11 cellular contexts compared by ENCODE assay signal in the genomic region with DNA sequence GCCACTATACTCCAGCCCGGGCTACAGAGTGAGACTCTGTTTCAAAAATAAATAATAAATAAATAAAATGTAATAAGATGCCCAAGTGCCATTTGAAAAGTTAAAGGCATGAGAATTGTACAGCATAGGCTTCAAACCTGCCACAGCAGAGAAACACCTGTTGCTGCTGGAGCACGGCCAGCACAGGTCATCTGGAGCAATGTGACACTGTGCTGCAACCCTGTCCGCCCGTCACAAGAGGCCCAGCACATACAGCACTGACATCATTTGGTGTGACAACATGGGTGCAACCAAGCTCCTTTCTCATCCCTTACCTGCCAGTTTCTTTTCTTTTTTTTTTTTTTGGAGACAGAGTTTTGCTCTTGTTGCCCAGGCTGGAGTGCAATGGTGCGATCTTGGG. TPM values are rescaled to one million over a fixed set of nuclear protein-coding genes. Genes with fewer than 3 reads are reported as not detected.
DNase-seq lines count a peak whose midpoint lies in the region; ATAC-seq and TF ChIP-seq lines count a peak whose summit lies in the region.
"Had no signal": no experiment of that assay in that cellular context is flagged by ENCODE, and none has a peak within 500 bp of the region (broad histone marks: within the 10 kb centered on the region; RNA-seq: fewer than 3 reads in every experiment).

No MANE protein-coding gene starts in this region.

- CTCF ChIA-PET in AG04450 (lab: Charles Lee) (interaction anchor here (0.7 to 1.0 kb wide), 2 partner anchors 8 to 148 kb away, joined by 4 read pairs; no protein-coding TSS in a partner anchor), Panc1 (lab: Charles Lee) (no interaction called here)

- TF ChIP-seq CTCF in AG04450 (IDR thresholded peaks at IDR 0.05; ENCODE audit: low read depth, low read length) (no peak), GM23338 (conservative IDR thresholded peaks at IDR 0.05; ENCODE audit: low read depth in 2 of 2) (no peak), Panc1 (IDR thresholded peaks at IDR 0.05) (no peak)

- peaks cover 48% of the 10 kb centered on the region for H3K36me3 Mint-ChIP-seq in GM23338 (ENCODE audit: low read depth)

- no peaks in the 10 kb centered on the region for H3K9me2 ChIP-seq in GM23338 (ENCODE audit: insufficient read depth)

- H3K27ac ChIP-seq in AG04450 (ENCODE audit: low read depth, low read length) (no peak overlapping the region), GM23338 (ENCODE audit: low read depth) (peak overlapping the region; percentile 63; the same call in 1 of the 2 replicates), Panc1 (ENCODE audit: low read length) (no peak overlapping the region)

- no peak for DNase-seq in AG04450 (ENCODE audit: low read depth, low spot score)
- DNase-seq in GM23338 (ENCODE audit: low spot score) = no peak
- DNase-seq in Panc1 (ENCODE audit: low read depth, low spot score) = no peak
- no peak for DNase-seq in NCI-H1694 treated with DMSO at 0.1 percent for 48 hours (lab: John Stamatoyannopoulos, UW)
- DNase-seq in HuH-7 (ENCODE audit: low spot score) = no peak
- DNase-seq: head of caudate nucleus, NCI-H526 treated with DMSO at 0.1 percent for 48 hours, trophoblast cell had no signal

- in situ Hi-C loops in Panc1 (cut with HindIII; ENCODE audit: low pct_unique_long_range_greater_than_20kb, low sequenced_read_pairs) = no loop called here

- H3K27me3 ChIP-seq in AG04450 (ENCODE audit: control insufficient read depth, insufficient read depth, low read length) = no peaks in the 10 kb centered on the region
- H3K27me3 ChIP-seq in GM23338 (ENCODE audit: insufficient read depth) = no peaks in the 10 kb centered on the region
- H3K27me3 ChIP-seq in Panc1 (ENCODE audit: control insufficient read depth, insufficient read depth, low read length) = no peaks in the 10 kb centered on the region

- H3K4me1 ChIP-seq in GM23338 (ENCODE audit: insufficient read depth) = peaks cover 14% of the 10 kb centered on the region
- H3K4me1 ChIP-seq in Panc1 (ENCODE audit: control insufficient read depth, insufficient read depth, low read length) = peaks cover 15% of the 10 kb centered on the region

- H3K27me3 Mint-ChIP-seq in GM23338 (ENCODE audit: insufficient read depth, low read depth, poor library complexity) = peaks cover 3% of the 10 kb centered on the region

- H3K36me3 ChIP-seq in GM23338 (ENCODE audit: insufficient read depth) = peaks cover 29% of the 10 kb centered on the region
- H3K36me3 ChIP-seq in Panc1 (ENCODE audit: control insufficient read depth, insufficient read depth, low read length) = no peaks in the 10 kb centered on the region; the same call in 1 of the 2 replicates

- peaks cover 21% of the 10 kb centered on the region for H4K20me1 ChIP-seq in GM23338 (replicated peaks; ENCODE audit: insufficient read depth)

- BruUV-seq in Panc1 (replicated peaks; lab: Mats Ljungman, UMichigan) = no TSS peak

- peaks cover 6% of the 10 kb centered on the region; the same call in 2 of the 3 replicates for H3K4me1 Mint-ChIP-seq in GM23338

- H3K4me3 ChIP-seq in AG04450 (ENCODE audit: low read depth, low read length) (peak overlapping the region; percentile 99; the same call in 1 of the 2 replicates), GM23338 (peak overlapping the region; percentile 96), Panc1 (ENCODE audit: low read depth in 2 of 2, low read length in 2 of 2) (peak overlapping the region; percentile 74 to 88), iPS-18c (ENCODE audit: insufficient read depth, low read depth, low read length) (peak overlapping the region; percentile 97)

- intact Hi-C loops in Panc1 (cut with micrococcal nuclease; ENCODE audit: unreplicated experiment) = no loop called here

- peaks cover 17% of the 10 kb centered on the region for H3F3A ChIP-seq in GM23338 (replicated peaks; ENCODE audit: low read depth)

- POLR2A ChIA-PET in AG04450 (lab: Yijun Ruan, JAX) = interaction anchor here (0.7 kb wide), 2 partner anchors 14 to 885 kb away, joined by 3 read pairs; no protein-coding TSS in a partner anchor
- POLR2A ChIA-PET in Panc1 (lab: Charles Lee) = interaction anchor here (0.6 to 0.7 kb wide), 2 partner anchors 10 to 266 kb away, joined by 6 to 10 read pairs; no protein-coding TSS in a partner anchor

- ATAC-seq in GM23338 = no peak
- no peak for ATAC-seq in Panc1
- ATAC-seq in HG02884 (IDR thresholded peaks at IDR 0.05; ENCODE audit: unreplicated experiment) = no peak
- no peak for ATAC-seq in GM19395 (IDR thresholded peaks at IDR 0.05; ENCODE audit: unreplicated experiment)

- no peak overlapping the region for H2AFZ ChIP-seq in GM23338

- H3K27ac Mint-ChIP-seq in GM23338 = no peak overlapping the region

- H3K79me2 ChIP-seq in GM23338 (replicated peaks; ENCODE audit: insufficient read depth) = peaks cover 29% of the 10 kb centered on the region

- H3K9me3 ChIP-seq in AG04450 (ENCODE audit: control insufficient read depth, insufficient read depth, low read length) (peaks cover 3% of the 10 kb centered on the region; the same call in 1 of the 2 replicates), Panc1 (ENCODE audit: control insufficient read depth, insufficient read depth, low read depth, low read length) (no peaks in the 10 kb centered on the region), iPS-18c (ENCODE audit: control insufficient read depth, insufficient read depth, low read length) (no peaks in the 10 kb centered on the region)

- H3K4me2 ChIP-seq in GM23338 = peak overlapping the region; percentile 91; the same call in 1 of the 2 replicates

- H3K9me3 Mint-ChIP-seq in GM23338 = no peaks in the 10 kb centered on the region

- peak overlapping the region; percentile 95 for H3K4me3 Mint-ChIP-seq in GM23338

TF ChIP-seq in GM23338, 12 proteins besides CTCF, POLR2A, EP300 and RAD21 (continues in another document):
- TF ChIP-seq, protein P1, sequence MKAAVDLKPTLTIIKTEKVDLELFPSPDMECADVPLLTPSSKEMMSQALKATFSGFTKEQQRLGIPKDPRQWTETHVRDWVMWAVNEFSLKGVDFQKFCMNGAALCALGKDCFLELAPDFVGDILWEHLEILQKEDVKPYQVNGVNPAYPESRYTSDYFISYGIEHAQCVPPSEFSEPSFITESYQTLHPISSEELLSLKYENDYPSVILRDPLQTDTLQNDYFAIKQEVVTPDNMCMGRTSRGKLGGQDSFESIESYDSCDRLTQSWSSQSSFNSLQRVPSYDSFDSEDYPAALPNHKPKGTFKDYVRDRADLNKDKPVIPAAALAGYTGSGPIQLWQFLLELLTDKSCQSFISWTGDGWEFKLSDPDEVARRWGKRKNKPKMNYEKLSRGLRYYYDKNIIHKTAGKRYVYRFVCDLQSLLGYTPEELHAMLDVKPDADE (IDR thresholded peaks at IDR 0.05) = no peak
- TF ChIP-seq, protein P2, sequence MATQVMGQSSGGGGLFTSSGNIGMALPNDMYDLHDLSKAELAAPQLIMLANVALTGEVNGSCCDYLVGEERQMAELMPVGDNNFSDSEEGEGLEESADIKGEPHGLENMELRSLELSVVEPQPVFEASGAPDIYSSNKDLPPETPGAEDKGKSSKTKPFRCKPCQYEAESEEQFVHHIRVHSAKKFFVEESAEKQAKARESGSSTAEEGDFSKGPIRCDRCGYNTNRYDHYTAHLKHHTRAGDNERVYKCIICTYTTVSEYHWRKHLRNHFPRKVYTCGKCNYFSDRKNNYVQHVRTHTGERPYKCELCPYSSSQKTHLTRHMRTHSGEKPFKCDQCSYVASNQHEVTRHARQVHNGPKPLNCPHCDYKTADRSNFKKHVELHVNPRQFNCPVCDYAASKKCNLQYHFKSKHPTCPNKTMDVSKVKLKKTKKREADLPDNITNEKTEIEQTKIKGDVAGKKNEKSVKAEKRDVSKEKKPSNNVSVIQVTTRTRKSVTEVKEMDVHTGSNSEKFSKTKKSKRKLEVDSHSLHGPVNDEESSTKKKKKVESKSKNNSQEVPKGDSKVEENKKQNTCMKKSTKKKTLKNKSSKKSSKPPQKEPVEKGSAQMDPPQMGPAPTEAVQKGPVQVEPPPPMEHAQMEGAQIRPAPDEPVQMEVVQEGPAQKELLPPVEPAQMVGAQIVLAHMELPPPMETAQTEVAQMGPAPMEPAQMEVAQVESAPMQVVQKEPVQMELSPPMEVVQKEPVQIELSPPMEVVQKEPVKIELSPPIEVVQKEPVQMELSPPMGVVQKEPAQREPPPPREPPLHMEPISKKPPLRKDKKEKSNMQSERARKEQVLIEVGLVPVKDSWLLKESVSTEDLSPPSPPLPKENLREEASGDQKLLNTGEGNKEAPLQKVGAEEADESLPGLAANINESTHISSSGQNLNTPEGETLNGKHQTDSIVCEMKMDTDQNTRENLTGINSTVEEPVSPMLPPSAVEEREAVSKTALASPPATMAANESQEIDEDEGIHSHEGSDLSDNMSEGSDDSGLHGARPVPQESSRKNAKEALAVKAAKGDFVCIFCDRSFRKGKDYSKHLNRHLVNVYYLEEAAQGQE (IDR thresholded peaks at IDR 0.05; ENCODE audit: unreplicated experiment) = no peak
- no peak for TF ChIP-seq EZH2phosphoT487 (IDR thresholded peaks at IDR 0.05; ENCODE audit: unreplicated experiment)
- TF ChIP-seq ZNF114 (CRISPR knock-in tag; IDR thresholded peaks at IDR 0.05) = no peak
- TF ChIP-seq CREB1 (CRISPR knock-in tag; IDR thresholded peaks at IDR 0.05; ENCODE audit: low read depth) = no peak

RNA-seq across cellular contexts. Expression of a gene that starts 1.3 kb away (rescaled TPM):
- 11.3 and 15.4 TPM in 2 replicates for polyA plus RNA-seq in AG04450 (2011; rRNA removed)
- polyA minus RNA-seq in AG04450 (2011; rRNA and poly(A)+ RNA removed) = 14.2 and 19.2 TPM in 2 replicates
- 62.4 and 75.2 TPM in 2 replicates for total RNA-seq in GM23338 (2014; rRNA removed; shearing (Covaris generic))
- 55.3 and 56.4 TPM in 2 replicates for polyA plus RNA-seq in GM23338 (2016; fragmentation: Nextera tagmentation; extraction: Ambion mirVana)
- 56.2 TPM for total RNA-seq in Panc1 (2021; ENCODE audit: unreplicated experiment)
- 42.8 TPM for polyA plus RNA-seq in Panc1 (2012; ENCODE audit: insufficient read length)

RNA-seq across cellular contexts. Expression of a gene that starts 36.3 kb away (rescaled TPM):
- polyA plus RNA-seq in AG04450 (2011; rRNA removed) = 7.2 and 11.9 TPM in 2 replicates
- 18.6 and 20.1 TPM in 2 replicates for polyA minus RNA-seq in AG04450 (2011; rRNA and poly(A)+ RNA removed)
- total RNA-seq in GM23338 (2014; rRNA removed; shearing (Covaris generic)) = 45.2 and 51.9 TPM in 2 replicates
- polyA plus RNA-seq in GM23338 (2016; fragmentation: Nextera tagmentation; extraction: Ambion mirVana) = 7.2 and 8.1 TPM in 2 replicates
- total RNA-seq in Panc1 (2021; ENCODE audit: unreplicated experiment) = 39.9 TPM
- polyA plus RNA-seq in Panc1 (2012; ENCODE audit: insufficient read length) = 47.7 TPM

RNA-seq across cellular contexts. Expression of a gene that starts 43.1 kb away (rescaled TPM):
- polyA plus RNA-seq in AG04450 (2011; rRNA removed) (0.22 and 0.26 TPM in 2 replicates), GM23338 (2016; fragmentation: Nextera tagmentation; extraction: Ambion mirVana) (0.94 and 1.5 TPM in 2 replicates)
- 0.74 TPM in 2 replicates for polyA minus RNA-seq in AG04450 (2011; rRNA and poly(A)+ RNA removed)
- 0.08 TPM in 1 of 2 replicates, not detected in the other for total RNA-seq in GM23338 (2014; rRNA removed; shearing (Covaris generic))
- 2.7 TPM for total RNA-seq in Panc1 (2021; ENCODE audit: unreplicated experiment)
- polyA plus RNA-seq in Panc1 (2012; ENCODE audit: insufficient read length) = 3.2 TPM
